Comparison of ENCODE assay signal across 11 cellular contexts in the genomic region with DNA sequence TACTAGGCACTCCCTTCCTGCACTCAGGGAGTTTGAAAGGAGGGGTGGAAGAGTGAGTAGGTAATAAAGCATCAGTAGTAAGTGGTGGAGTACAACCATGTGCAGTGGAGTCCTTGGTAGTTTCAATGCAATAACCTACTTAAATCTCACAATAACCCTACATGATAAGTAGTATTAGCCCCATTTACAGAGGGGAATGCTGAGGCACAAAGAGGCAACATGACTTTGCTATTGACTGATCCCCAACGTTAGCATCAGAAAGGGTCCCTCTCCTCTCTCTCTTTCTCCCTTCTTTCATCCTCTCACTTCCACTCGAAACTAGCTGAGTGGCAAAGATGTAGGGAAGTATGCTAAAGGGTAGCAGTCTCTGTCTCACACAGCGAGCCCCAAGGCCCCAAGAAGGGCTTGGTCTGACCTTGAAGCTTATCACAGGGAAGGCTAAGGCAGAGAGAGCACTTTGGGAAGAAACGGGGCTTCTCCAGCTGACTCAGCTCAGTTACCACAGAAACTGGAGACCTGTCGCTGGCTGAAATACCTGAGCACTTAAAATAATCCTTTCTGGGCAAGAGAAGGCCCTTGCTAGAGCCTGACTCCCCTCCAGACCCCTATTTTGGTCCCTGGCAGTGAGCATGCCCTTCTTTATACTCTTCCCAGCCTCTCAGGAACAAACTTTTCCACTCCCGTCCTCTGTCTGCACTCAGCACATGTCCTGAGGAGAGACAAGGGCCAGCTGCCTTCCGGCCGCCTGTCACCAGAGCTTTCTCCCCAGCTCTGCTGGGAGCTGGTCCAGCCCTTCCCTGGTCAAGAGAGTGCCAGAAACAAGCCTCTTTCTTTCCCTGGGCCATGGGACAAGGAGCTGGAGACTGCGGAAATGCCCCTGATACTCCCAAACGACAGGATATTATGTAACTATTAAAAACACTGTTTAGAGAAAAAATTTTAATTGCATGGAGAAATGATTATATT. TPM values are rescaled to one million over a fixed set of nuclear protein-coding genes. Genes with fewer than 3 reads are reported as not detected.
A peak's percentile ranks its signal among the peaks of the same experiment; 100 is the strongest.
DNase-seq lines count a peak whose midpoint lies in the region; ATAC-seq, FAIRE-seq and TF ChIP-seq lines count a peak whose summit lies in the region.
"Had no signal": no experiment of that assay in that cellular context is flagged by ENCODE, and none has a peak within 500 bp of the region (broad histone marks: within the 10 kb centered on the region; RNA-seq: fewer than 3 reads in every experiment).

No MANE protein-coding gene starts in this region.

- H3K4me3 ChIP-seq in heart right ventricle = no peak overlapping the region
- H3K4me3 ChIP-seq in pancreas = no peak overlapping the region
- H3K4me3 ChIP-seq: A549 had no signal

- peak overlapping the region; percentile 79 to 98 (median 88) for H3K27ac ChIP-seq in heart right ventricle
- H3K27ac ChIP-seq in pancreas = peak overlapping the region; percentile 44 to 85 (median 66)
- H3K27ac ChIP-seq: A549 had no signal

- H3K9me3 ChIP-seq in heart right ventricle = no peaks in the 10 kb centered on the region
- no peaks in the 10 kb centered on the region for H3K9me3 ChIP-seq in pancreas
- H3K9me3 ChIP-seq: A549 had no signal

- TF ChIP-seq CTCF in heart right ventricle (IDR thresholded peaks at IDR 0.05) (no peak), pancreas (IDR thresholded peaks at IDR 0.05) (no peak)

- peaks cover 28 to 67% (median 58%) of the 10 kb centered on the region in 9 donors for H3K4me1 ChIP-seq in heart right ventricle
- H3K4me1 ChIP-seq in pancreas = peaks cover 31 to 40% (median 36%) of the 10 kb centered on the region in 3 donors
- H3K4me1 ChIP-seq: A549 had no signal

- H3K27me3 ChIP-seq in heart right ventricle (no peaks in the 10 kb centered on the region), pancreas (no peaks in the 10 kb centered on the region)

- FAIRE-seq in pancreas (lab: Jason Lieb, UNC) = peak; percentile 39
- FAIRE-seq: A549 had no signal

- DNase-seq in AG08395 (ENCODE audit: low spot score) (peak; percentile 32), astrocyte of the hippocampus (ENCODE audit: low read depth, low spot score) (peak; percentile 39), heart right ventricle (peak; percentile 89 to 91), pancreas (peak; percentile 49 to 77 (median 72)), SIG-M5 treated with dmso at 0.1 percent for 504 hours (lab: John Stamatoyannopoulos, UW; ENCODE audit: unreplicated experiment) (no peak), NCI-H1436 treated with DMSO at 0.1 percent for 48 hours (lab: John Stamatoyannopoulos, UW) (no peak), NCI-H2081 treated with DMSO at 0.1 percent for 48 hours (lab: John Stamatoyannopoulos, UW) (no peak)
- DNase-seq: NCI-H187 had no signal

- peak; percentile 87 to 94 (median 92) for ATAC-seq in heart right ventricle
- peak; percentile 70 to 83 (median 82) for ATAC-seq in pancreas
- ATAC-seq in GM19351 (IDR thresholded peaks at IDR 0.05; ENCODE audit: unreplicated experiment) = no peak
- ATAC-seq: A549; stimulated activated effector memory CD8-positive, alpha-beta T cell treated with anti-CD3 and anti-CD28 coated beads, Interleukin-12 subunit alpha, Interleukin-12 subunit beta, amount 100 ng/mL, for 72 hours had no signal

- H3K36me3 ChIP-seq in heart right ventricle (no peaks in the 10 kb centered on the region), pancreas (no peaks in the 10 kb centered on the region)

- whole genome bisulfite sequencing in heart right ventricle, 2 donors = 11 to 14% methylated on average over 10 of the region's 10 CpGs
- WGBS in pancreas, 2 donors = 24 to 32% methylated on average over 10 of the region's 10 CpGs

- intact Hi-C loops in heart right ventricle (cut with DNase I) (loop anchor here in 7 of 10 donors (2.0 to 10.0 kb wide), 6 partner anchors 33 to 106 kb away; partner anchors contain the start of gene G0S2 (in 6 of the 7)), pancreas (cut with DNase I) (no loop called here)

RNA-seq across cellular contexts. Expression of gene LAMB3, which starts 10.7 kb away (rescaled TPM):
- total RNA-seq in heart right ventricle (1 to 10 TPM; 2.3 to 6.0 (median 3.8) TPM), pancreas (10 to 100 TPM in 2 of 6 donors, 1 to 10 TPM in 4; 2.7 to 25.8 (median 4.9) TPM)
- polyA plus RNA-seq in heart right ventricle (1 to 10 TPM; 1.6 to 3.7 TPM), pancreas (1 to 10 TPM; 1.4 to 2.2 TPM)

RNA-seq across cellular contexts. Expression of gene G0S2, which starts 33.7 kb away (rescaled TPM):
- total RNA-seq in heart right ventricle (100 to 1,000 TPM in 7 of 10 donors, 10 to 100 TPM in 3; 75.3 to 491 (median 131) TPM), pancreas (10 to 100 TPM in 3 of 6 donors, 1 to 10 TPM in 3; 2.9 to 69.8 (median 11.2) TPM)
- polyA plus RNA-seq in heart right ventricle (100 to 1,000 TPM in 1 of 2 donors, 10 to 100 TPM in 1; 90.0 to 223 TPM), pancreas (10 to 100 TPM; 17.4 to 18.7 TPM)

RNA-seq across cellular contexts. Expression of gene CAMK1G, which starts 58.0 kb away (rescaled TPM):
- total RNA-seq in heart right ventricle (under 1 TPM in 3 of 10 donors, not detected in 7; 0.11 to 0.71 (median 0.21) TPM), pancreas (under 1 TPM in 4 of 6 donors, not detected in 2; 0.06 to 0.52 (median 0.21) TPM)
- polyA plus RNA-seq in heart right ventricle (not detected), pancreas (1 to 10 TPM in 1 of 2 donors, under 1 TPM in 1; 0.11 to 1.2 TPM)

Comparison
In these comparisons a context has a peak if more than half of its experiments do, and no peak if none do; other contexts are left out.
1. DNase-seq: peak in AG08395 (single experiment), astrocyte of the hippocampus (single experiment), heart right ventricle (2 of 2) and pancreas (6 of 6); none in SIG-M5 treated with dmso at 0.1 percent for 504 hours (single experiment), NCI-H1436 treated with DMSO at 0.1 percent for 48 hours (single experiment) and NCI-H2081 treated with DMSO at 0.1 percent for 48 hours (single experiment).
2. intact Hi-C loops: an anchor here in heart right ventricle (2.0 to 10.0 kb wide); none called in pancreas.